13 cellular contexts compared by ENCODE assay signal in genomic region chr19:52991484-52991883, GRCh38. TPM values are rescaled to one million over a fixed set of nuclear protein-coding genes. Genes with fewer than 3 reads are reported as not detected.
A peak's percentile ranks its signal among the peaks of the same experiment; 100 is the strongest.
DNase-seq lines count a peak whose midpoint lies in the region; ATAC-seq and TF ChIP-seq lines count a peak whose summit lies in the region.
"Had no signal": no experiment of that assay in that cellular context is flagged by ENCODE, and none has a peak within 500 bp of the region (broad histone marks: within the 10 kb centered on the region; RNA-seq: fewer than 3 reads in every experiment).

No MANE protein-coding gene starts in this region.

- TF ChIP-seq CTCF in fibroblast of pulmonary artery (IDR thresholded peaks at IDR 0.05; ENCODE audit: low read length, missing control alignments) (no peak), sigmoid colon (IDR thresholded peaks at IDR 0.05) (no peak)

- DNase-seq in DMS53 (lab: John Stamatoyannopoulos, UW) (peak; percentile 13), DMS53 treated with DMSO at 0.1 percent for 48 hours (lab: John Stamatoyannopoulos, UW; ENCODE audit: unreplicated experiment) (no peak), fibroblast of pulmonary artery (ENCODE audit: low read depth) (peak; percentile 54), stromal cell of bone marrow (ENCODE audit: low read depth) (peak; percentile 18), sigmoid colon (no peak), anterior cingulate cortex (lab: John Stamatoyannopoulos, UW) (no peak), H7 (no peak)
- DNase-seq: Kasumi-1, NCI-H69, right lobe of liver had no signal

- TF ChIP-seq POLR2A in sigmoid colon (IDR thresholded peaks at IDR 0.05): no peak

- H3K27ac ChIP-seq in sigmoid colon: no peak overlapping the region
- H3K27ac ChIP-seq: 22Rv1, right lobe of liver had no signal

- peaks cover 0 to 25% (median 18%) of the 10 kb centered on the region in 4 donors for H3K4me1 ChIP-seq in sigmoid colon
- H3K4me1 ChIP-seq: right lobe of liver had no signal

- WGBS in sigmoid colon, 2 donors: 70 to 89% methylated on average over 2 of the region's 2 CpGs

- H3K9me3 ChIP-seq in sigmoid colon: peaks cover 0 to 3% (median 0%) of the 10 kb centered on the region in 4 donors
- H3K9me3 ChIP-seq: right lobe of liver had no signal

- no peak for TF ChIP-seq EP300 in sigmoid colon (IDR thresholded peaks at IDR 0.05)

- H3K4me3 ChIP-seq in fibroblast of pulmonary artery (replicated peaks; ENCODE audit: low read depth, low read length): no peak overlapping the region
- no peak overlapping the region for H3K4me3 ChIP-seq in sigmoid colon
- H3K4me3 ChIP-seq in H7 (ENCODE audit: insufficient read depth, low read depth, low read length): no peak overlapping the region
- H3K4me3 ChIP-seq: GM12878, right lobe of liver had no signal

- H3K27me3 ChIP-seq in sigmoid colon (no peaks in the 10 kb centered on the region), H7 (ENCODE audit: control insufficient read depth, insufficient read depth, low read length) (peaks cover 13% of the 10 kb centered on the region)
- H3K27me3 ChIP-seq: right lobe of liver had no signal

- H3K36me3 ChIP-seq in sigmoid colon: peaks cover 0 to 13% (median 2%) of the 10 kb centered on the region in 4 donors
- H3K36me3 ChIP-seq in H7 (replicated peaks; ENCODE audit: control insufficient read depth, insufficient read depth, low read length): no peaks in the 10 kb centered on the region
- H3K36me3 ChIP-seq: right lobe of liver had no signal

- intact Hi-C loops in sigmoid colon (cut with DNase I): loop anchor here (5.0 to 10.0 kb wide), 2 partner anchors 134 to 143 kb away; partner anchors contain the start of genes ZNF415 and ZNF468

- peak; percentile 41; the same call in 2 of the 3 replicates for ATAC-seq in SK-N-SH treated with all-trans-retinoic acid at 6 μM for 48 hours
- ATAC-seq: GM12878, right lobe of liver had no signal

TF ChIP-seq in SK-N-SH treated with all-trans-retinoic acid at 6 μM for 48 hours, 23 proteins besides CTCF, POLR2A, EP300 and RAD21:
- 0 out of 2 replicates have a peak, but pooled peaks have one; percentile 25 for TF ChIP-seq CREB5 (CRISPR knock-in tag; IDR thresholded peaks at IDR 0.05; ENCODE audit: low read depth)
- TF ChIP-seq ISL1 (CRISPR knock-in tag; IDR thresholded peaks at IDR 0.05): peak; percentile 59
- no peak for TF ChIP-seq ZNF8 (CRISPR knock-in tag; IDR thresholded peaks at IDR 0.05)

RNA-seq across cellular contexts. Expression of gene ERVV-1, which starts 22.2 kb away (rescaled TPM):
- total RNA-seq in sigmoid colon: under 1 TPM in 1 of 4 donors, not detected in 3; 0.27 TPM
- not detected for polyA plus RNA-seq in sigmoid colon
- 0.17 and 0.33 TPM in 2 replicates for total RNA-seq in H7 (2014; rRNA removed; shearing (Covaris generic))
- total RNA-seq: GM12878, right lobe of liver had no signal

RNA-seq across cellular contexts. Expression of gene ZNF816, which starts 28.8 kb away (rescaled TPM):
- total RNA-seq in sigmoid colon: 1 to 10 TPM; 3.6 to 8.4 (median 6.1) TPM
- polyA plus RNA-seq in sigmoid colon: 1 to 10 TPM; 4.6 to 7.2 (median 5.4) TPM
- total RNA-seq in H7 (2014; rRNA removed; shearing (Covaris generic)): 14.8 and 22.2 TPM in 2 replicates

RNA-seq across cellular contexts. Expression of gene ERVV-2, which starts 53.1 kb away (rescaled TPM):
- not detected for total RNA-seq in sigmoid colon
- not detected for polyA plus RNA-seq in sigmoid colon
- total RNA-seq in H7 (2014; rRNA removed; shearing (Covaris generic)): 0.14 and 1.1 TPM in 2 replicates
- total RNA-seq: GM12878, right lobe of liver had no signal

Comparison
In these comparisons a context has a peak if more than half of its experiments do, and no peak if none do; other contexts are left out.
1. DNase-seq: peak in DMS53 (single experiment), fibroblast of pulmonary artery (single experiment) and stromal cell of bone marrow (single experiment); none in DMS53 treated with DMSO at 0.1 percent for 48 hours (single experiment), sigmoid colon (single experiment), anterior cingulate cortex (0 of 58) and H7 (single experiment).